In the genomic region with DNA sequence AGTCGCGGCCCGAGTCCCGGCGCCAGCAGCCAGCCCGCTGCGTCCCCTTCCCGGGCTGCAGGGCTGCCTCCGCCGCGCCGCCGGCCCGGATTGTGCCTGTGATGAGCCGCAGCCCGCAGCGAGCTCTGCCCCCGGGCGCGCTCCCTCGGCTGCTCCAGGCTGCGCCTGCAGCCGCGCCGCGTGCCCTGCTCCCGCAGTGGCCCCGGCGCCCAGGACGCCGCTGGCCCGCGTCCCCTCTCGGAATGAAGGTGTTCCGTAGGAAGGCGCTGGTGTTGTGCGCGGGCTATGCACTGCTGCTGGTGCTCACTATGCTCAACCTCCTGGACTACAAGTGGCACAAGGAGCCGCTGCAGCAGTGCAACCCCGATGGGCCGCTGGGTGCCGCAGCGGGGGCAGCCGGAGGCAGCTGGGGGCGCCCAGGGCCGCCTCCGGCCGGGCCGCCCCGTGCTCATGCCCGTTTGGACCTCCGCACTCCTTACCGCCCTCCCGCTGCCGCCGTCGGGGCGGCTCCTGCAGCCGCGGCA, we compare ENCODE assay signal across 8 cellular contexts. TPM values are rescaled to one million over a fixed set of nuclear protein-coding genes. Genes with fewer than 3 reads are reported as not detected.
DNase-seq lines count a peak whose midpoint lies in the region; ATAC-seq and TF ChIP-seq lines count a peak whose summit lies in the region.

No MANE protein-coding gene starts in this region.

- H3K4me3 ChIP-seq in ovary: peak overlapping the region; percentile 55

- H3K27ac Mint-ChIP-seq in IgD-negative memory B cell: peak overlapping the region in 1 of 3 donors; percentile 85

- H3K27me3 Mint-ChIP-seq in IgD-negative memory B cell: no peaks in the 10 kb centered on the region

- no peaks in the 10 kb centered on the region for H3K9me3 ChIP-seq in ovary

- intact Hi-C loops in ovary (cut with DNase I): no loop called here

- peaks cover 14 to 35% (median 26%) of the 10 kb centered on the region in 3 donors for H3K4me1 Mint-ChIP-seq in IgD-negative memory B cell

- no peaks in the 10 kb centered on the region for H3K4me1 ChIP-seq in ovary (ENCODE audit: insufficient read depth)

- no peak for TF ChIP-seq CTCF in ovary (IDR thresholded peaks at IDR 0.05)

- H3K27me3 ChIP-seq in ovary: no peaks in the 10 kb centered on the region

- no peak overlapping the region for H3K27ac ChIP-seq in ovary

- H3K4me3 Mint-ChIP-seq in IgD-negative memory B cell: peak overlapping the region; percentile 79 to 91 (median 88)

- DNase-seq in COLO668 (lab: John Stamatoyannopoulos, UW; ENCODE audit: unreplicated experiment) (peak; percentile 52), fibroblast of peridontal ligament (ENCODE audit: extremely low read depth) (peak; percentile 29), ovary (peak in 1 of 5 donors; percentile 52), SW480 (ENCODE audit: low spot score) (no peak), mesenteric fat pad (ENCODE audit: low spot score) (no peak)
- peak; percentile 35 for DNase-seq in activated CD8-positive, alpha-beta memory T cell treated with anti-CD3 and anti-CD28 coated beads, Interleukin-2, amount 50 U/mL, for 4 hours

- H3K9me3 Mint-ChIP-seq in IgD-negative memory B cell: peaks cover 0 to 1% (median 0%) of the 10 kb centered on the region in 3 donors

- 1% methylated on average over 36 to 60 of the region's 60 CpGs for WGBS in ovary, 3 donors

- H3K36me3 Mint-ChIP-seq in IgD-negative memory B cell: no peaks in the 10 kb centered on the region

- ATAC-seq in GM19455 (IDR thresholded peaks at IDR 0.05; ENCODE audit: unreplicated experiment): peak; percentile 40

- H3K36me3 ChIP-seq in ovary: no peaks in the 10 kb centered on the region

- TF ChIP-seq POLR2A in ovary (IDR thresholded peaks at IDR 0.05): no peak

- TF ChIP-seq EP300 in ovary (IDR thresholded peaks at IDR 0.05): no peak

RNA-seq across cellular contexts. Expression of gene CHST2, which starts 1.2 kb away (rescaled TPM):
- polyA plus RNA-seq in IgD-negative memory B cell (7.8 TPM), ovary (1 to 10 TPM; 5.8 to 8.0 TPM)
- total RNA-seq in ovary (1 to 10 TPM; 1.2 to 6.3 (median 4.5) TPM), mesenteric fat pad (13.4 TPM)

Comparison
In these comparisons a context has a peak if more than half of its experiments do, and no peak if none do; other contexts are left out.
1. DNase-seq: peak in COLO668 (single experiment), activated CD8-positive, alpha-beta memory T cell treated with anti-CD3 and anti-CD28 coated beads, Interleukin-2, amount 50 U/mL, for 4 hours (single experiment) and fibroblast of peridontal ligament (single experiment); none in SW480 (single experiment) and mesenteric fat pad (single experiment).